31 cellular contexts compared by ENCODE assay signal in genomic region chr1:57190898-57191297, GRCh38.
DNase-seq lines count a peak whose midpoint lies in the region; ATAC-seq, FAIRE-seq and TF ChIP-seq lines count a peak whose summit lies in the region.
"Had no signal": no experiment of that assay in that cellular context is flagged by ENCODE, and none has a peak within 500 bp of the region (broad histone marks: within the 10 kb centered on the region; RNA-seq: fewer than 3 reads in every experiment).

No MANE protein-coding gene starts in this region.

- no peaks in the 10 kb centered on the region for H4K20me1 ChIP-seq in HepG2 (ENCODE audit: insufficient read depth, low read length)
- no peaks in the 10 kb centered on the region for H4K20me1 ChIP-seq in K562 (replicated peaks; ENCODE audit: control insufficient read depth, insufficient read depth, low read length)
- H4K20me1 ChIP-seq: BLaER1; BLaER1 treated with 17β-estradiol and CSF1 and Interleukin-3, amounts not matched to agents 10 nM and 100 nM had no signal

- DNase-seq in HepG2 (ENCODE audit: low spot score) (no peak), right lobe of liver (no peak), K562 (ENCODE audit: extremely low read depth in 1 of 4, low spot score in 3 of 4) (no peak), anterior cingulate cortex (lab: John Stamatoyannopoulos, UW) (no peak)
- DNase-seq: 8988T; ACHN; AML-193; BE2C; C1 segment of cervical spinal cord; Caco-2; Calu3; CD4-positive, alpha-beta memory T cell; CD4-positive, alpha-beta T cell; CD4-positive, CD25-positive, alpha-beta regulatory T cell; CD8-positive, alpha-beta memory T cell; CD8-positive, alpha-beta T cell; COR-L47; DMS 273 treated with DMSO at 0.1 percent for 48 hours; DMS153; DMS53; DMS79; DMS79 treated with DMSO at 0.1 percent for 48 hours; DND-41; EL had no signal

- H3K36me3 ChIP-seq in HepG2 (replicated peaks in 1 of 2; ENCODE audit: control insufficient read depth in 1 of 2, insufficient read depth in 2 of 2, low read length in 2 of 2) (no peaks in the 10 kb centered on the region), right lobe of liver (no peaks in the 10 kb centered on the region), K562 (ENCODE audit: control insufficient read depth, insufficient read depth, low read length) (no peaks in the 10 kb centered on the region)
- H3K36me3 ChIP-seq: BE2C; BLaER1; BLaER1 treated with 17β-estradiol and CSF1 and Interleukin-3, amounts not matched to agents 10 nM and 100 nM had no signal

- H3K9me1 ChIP-seq in K562 (ENCODE audit: control insufficient read depth, insufficient read depth, low read length), result no peaks in the 10 kb centered on the region

- intact Hi-C loops in HepG2 (cut with micrococcal nuclease; ENCODE audit: unreplicated experiment) (no loop called here), right lobe of liver (cut with DNase I) (no loop called here), K562 (cut with micrococcal nuclease) (no loop called here)

- ATAC-seq in HepG2, result no peak
- ATAC-seq in right lobe of liver, result no peak
- ATAC-seq in K562, result no peak
- ATAC-seq: A549; CD8-positive, alpha-beta T cell had no signal

- WGBS in HepG2 (ENCODE audit: low lambda C conversion rate), result 47% methylated on average over 2 of the region's 2 CpGs
- 77% methylated on average over 2 of the region's 2 CpGs for WGBS in right lobe of liver (ENCODE audit: insufficient coverage, low coverage, low lambda C conversion rate, missing lambda C conversion rate)
- 0% methylated on average over 2 of the region's 2 CpGs for WGBS in K562 (ENCODE audit: insufficient coverage, low coverage, missing lambda C conversion rate)

- no peak overlapping the region for H3K9ac ChIP-seq in HepG2 (ENCODE audit: insufficient read depth, low read depth, low read length)
- no peak overlapping the region for H3K9ac ChIP-seq in K562 (ENCODE audit: insufficient read depth in 1 of 2, low read depth in 2 of 2, low read length in 2 of 2)
- H3K9ac ChIP-seq: BLaER1; BLaER1 treated with 17β-estradiol and CSF1 and Interleukin-3, amounts not matched to agents 10 nM and 100 nM had no signal

- POLR2A ChIA-PET in HepG2 (lab: Yijun Ruan, JAX) (no interaction called here), K562 (lab: Yijun Ruan, JAX) (no interaction called here)

- H3K79me2 ChIP-seq in HepG2 (ENCODE audit: insufficient read depth, low read length), result no peaks in the 10 kb centered on the region
- no peaks in the 10 kb centered on the region for H3K79me2 ChIP-seq in K562 (ENCODE audit: control insufficient read depth, insufficient read depth, low read length)

- H3K4me2 ChIP-seq in HepG2 (ENCODE audit: low read depth, low read length), result no peak overlapping the region
- H3K4me2 ChIP-seq in K562 (ENCODE audit: insufficient read depth, low read length), result no peak overlapping the region
- H3K4me2 ChIP-seq: A549; BLaER1; BLaER1 treated with 17β-estradiol and CSF1 and Interleukin-3, amounts not matched to agents 10 nM and 100 nM had no signal

- no TSS peak for BruUV-seq in HepG2 (replicated peaks; lab: Mats Ljungman, UMichigan)
- no TSS peak for BruUV-seq in K562 (replicated peaks; lab: Mats Ljungman, UMichigan)

- H3K4me1 ChIP-seq in HepG2 (ENCODE audit: insufficient read depth, low read length) (no peaks in the 10 kb centered on the region), right lobe of liver (no peaks in the 10 kb centered on the region), K562 (replicated peaks in 1 of 2; ENCODE audit: control insufficient read depth in 2 of 2, insufficient read depth in 2 of 2, low read length in 2 of 2) (no peaks in the 10 kb centered on the region)
- H3K4me1 ChIP-seq: A549; BE2C; BLaER1; BLaER1 treated with 17β-estradiol and CSF1 and Interleukin-3, amounts not matched to agents 10 nM and 100 nM; Caco-2 had no signal

- H3K4me3 ChIP-seq in HepG2 (replicated peaks in 1 of 3; ENCODE audit: insufficient read depth in 1 of 3, low read depth in 2 of 3, low read length in 3 of 3) (no peak overlapping the region), right lobe of liver (no peak overlapping the region), K562 (no peak overlapping the region)
- H3K4me3 ChIP-seq: A549; BLaER1; BLaER1 treated with 17β-estradiol and CSF1 and Interleukin-3, amounts not matched to agents 10 nM and 100 nM had no signal

- H3K27ac ChIP-seq in HepG2 (ENCODE audit: extremely low read length, insufficient read depth, low read length) (no peak overlapping the region), right lobe of liver (no peak overlapping the region), K562 (ENCODE audit: extremely low read depth, low read depth, low read length) (no peak overlapping the region)
- H3K27ac ChIP-seq: 22Rv1; A549; BLaER1; BLaER1 treated with 17β-estradiol and CSF1 and Interleukin-3, amounts not matched to agents 10 nM and 100 nM; C4-2B had no signal

- in situ Hi-C loops in HepG2 (cut with HindIII; ENCODE audit: extremely low pct_ligation_motif_present, low pct_unique_long_range_greater_than_20kb), result no loop called here
- in situ Hi-C loops in K562 (cut with MboI), result no loop called here

- CTCF ChIA-PET in HepG2 (lab: Yijun Ruan, JAX; ENCODE audit: low intra/inter-chr PET ratio, low total read pairs), result no interaction called here
- CTCF ChIA-PET in K562 (lab: Yijun Ruan, JAX; ENCODE audit: low intra/inter-chr PET ratio), result no interaction called here

- H2AFZ ChIP-seq in HepG2 (ENCODE audit: low read length) (no peak overlapping the region), K562 (ENCODE audit: low read depth, low read length) (no peak overlapping the region)

- TF ChIP-seq POLR2A in HepG2 (IDR thresholded peaks at IDR 0.05; ENCODE audit: insufficient read depth in 1 of 2, low read depth in 2 of 2, low read length in 2 of 2) (no peak), right lobe of liver (IDR thresholded peaks at IDR 0.05) (no peak), K562 (conservative IDR thresholded peaks at IDR 0.05) (no peak)

- H3K27me3 ChIP-seq in HepG2 (ENCODE audit: control insufficient read depth in 1 of 2, insufficient read depth in 2 of 2, low read length in 2 of 2), result no peaks in the 10 kb centered on the region
- H3K27me3 ChIP-seq in right lobe of liver, result no peaks in the 10 kb centered on the region
- H3K27me3 ChIP-seq in K562 (ENCODE audit: control insufficient read depth in 2 of 2, insufficient read depth in 2 of 2, low read length in 2 of 2), result peaks cover 10 to 11% of the 10 kb centered on the region in 2 experiments; a peak in 3 of 5 replicates
- H3K27me3 ChIP-seq: BE2C; BLaER1; BLaER1 treated with 17β-estradiol and CSF1 and Interleukin-3, amounts not matched to agents 10 nM and 100 nM had no signal

- FAIRE-seq in HepG2 (lab: Jason Lieb, UNC) (no peak), K562 (lab: Jason Lieb, UNC) (no peak)
- FAIRE-seq: A204.1, A549, D721Med had no signal

- no peaks in the 10 kb centered on the region for H3K9me3 ChIP-seq in HepG2 (ENCODE audit: low read length)
- no peaks in the 10 kb centered on the region for H3K9me3 ChIP-seq in right lobe of liver
- no peaks in the 10 kb centered on the region for H3K9me3 ChIP-seq in K562 (replicated peaks; ENCODE audit: control insufficient read depth, insufficient read depth, low read depth, low read length)
- H3K9me3 ChIP-seq: A549; BE2C; BLaER1; BLaER1 treated with 17β-estradiol and CSF1 and Interleukin-3, amounts not matched to agents 10 nM and 100 nM; Caco-2 had no signal

- TF ChIP-seq RAD21 in HepG2 (CRISPR knock-in tag; IDR thresholded peaks at IDR 0.05) (no peak), K562 (CRISPR knock-in tag; conservative IDR thresholded peaks at IDR 0.05 in 1 of 2, IDR thresholded peaks at IDR 0.05 in 1 of 2) (no peak)

- TF ChIP-seq CTCF in HepG2 (CRISPR knock-in tag; IDR thresholded peaks at IDR 0.05), result no peak
- TF ChIP-seq CTCF in right lobe of liver (IDR thresholded peaks at IDR 0.05), result no peak
- no peak for TF ChIP-seq CTCF in K562 (IDR thresholded peaks at IDR 0.05 in 2 of 3, conservative IDR thresholded peaks at IDR 0.05 in 1 of 3; ENCODE audit: insufficient read depth in 2 of 3, low read depth in 1 of 3, low read length in 3 of 3)

- TF ChIP-seq EP300 in HepG2 (IDR thresholded peaks at IDR 0.05; ENCODE audit: low read depth in 2 of 2, low read length in 2 of 2), result no peak
- no peak for TF ChIP-seq EP300 in HepG2 (CRISPR knock-in tag; IDR thresholded peaks at IDR 0.05; ENCODE audit: borderline replicate concordance)
- TF ChIP-seq EP300 in K562 (IDR thresholded peaks at IDR 0.05; ENCODE audit: low read length), result no peak

TF ChIP-seq in HepG2, 621 proteins besides CTCF, POLR2A, EP300 and RAD21 (continues in another document):
- no peak for TF ChIP-seq ZNF841 (CRISPR knock-in tag; IDR thresholded peaks at IDR 0.05; ENCODE audit: borderline replicate concordance)
- TF ChIP-seq PCBP1 (IDR thresholded peaks at IDR 0.05; ENCODE audit: borderline replicate concordance, low read depth, low read length), result no peak
- peak; percentile 44; the same call in 1 of the 2 replicates for TF ChIP-seq MAFF (IDR thresholded peaks at IDR 0.05; ENCODE audit: low read depth, low read length)
- peak; percentile 51 to 63; a peak in 3 of 4 replicates for TF ChIP-seq MAFK (conservative IDR thresholded peaks at IDR 0.05 in 1 of 2, IDR thresholded peaks at IDR 0.05 in 1 of 2; ENCODE audit: low read length in 2 of 2)

TF ChIP-seq in K562, 482 proteins besides CTCF, POLR2A, EP300 and RAD21:
- peak; percentile 44; the same call in 1 of the 2 replicates for TF ChIP-seq ZNF316 (IDR thresholded peaks at IDR 0.05)
- peak; percentile 11; the same call in 1 of the 2 replicates for TF ChIP-seq C11orf30 (IDR thresholded peaks at IDR 0.05; ENCODE audit: low read depth)
- no peak for TF ChIP-seq ZNF239 (CRISPR knock-in tag; IDR thresholded peaks at IDR 0.05)
- peak; percentile 27; the same call in 1 of the 2 replicates for TF ChIP-seq MAFG (tag; conservative IDR thresholded peaks at IDR 0.05)

Comparison
In these comparisons a context has a peak if more than half of its experiments do, and no peak if none do; other contexts are left out.
1. Of the 241 proteins assayed by ChIP-seq in both HepG2 and K562: peak only in HepG2: MAFF and MAFK; only in K562: MAFG; in both: none; in neither: 238.